Comparison of ENCODE assay signal across 16 cellular contexts in the genomic region with DNA sequence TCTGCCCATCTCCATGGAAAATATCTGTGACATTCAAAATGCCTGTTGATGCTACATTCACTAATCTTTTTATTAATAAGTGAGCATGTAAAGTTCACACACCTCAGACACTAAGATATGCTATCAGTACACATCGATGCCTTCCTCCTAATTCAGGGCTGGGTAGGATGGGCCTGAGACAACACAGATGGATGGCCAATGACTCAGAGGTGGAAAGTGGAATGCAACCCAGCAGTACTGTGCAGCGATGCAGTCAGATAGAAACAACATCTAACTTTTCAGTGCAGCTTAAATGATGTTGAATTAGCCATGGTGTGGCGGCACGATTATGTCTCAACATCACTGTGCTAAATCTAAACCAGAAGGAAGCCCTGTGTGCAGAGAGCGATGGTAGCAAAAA.
"Had no signal": no experiment of that assay in that cellular context is flagged by ENCODE, and none has a peak within 500 bp of the region (broad histone marks: within the 10 kb centered on the region; RNA-seq: fewer than 3 reads in every experiment).

No MANE protein-coding gene starts in this region.

- DNase-seq: activated CD4-positive, alpha-beta T cell treated with anti-CD3 and anti-CD28 coated beads for 48 hours; activated CD8-positive, alpha-beta memory T cell treated with anti-CD3 and anti-CD28 coated beads, Interleukin-2, amount 50 U/mL, for 48 hours; activated CD8-positive, alpha-beta T cell treated with anti-CD3 and anti-CD28 coated beads, Interleukin-2, amount 10 ng/mL, durations not matched to agents 7 days and 5 days; activated naive CD4-positive, alpha-beta T cell; effector CD8-positive, alpha-beta T cell; hippocampal formation; left lung; occipital lobe; psoas muscle; sigmoid colon; stimulated activated CD4-positive, alpha-beta T cell treated with anti-CD3 and anti-CD28 coated beads, Interleukin-12 subunit alpha, Interleukin-12 subunit beta, amount 100 ng/mL, for 4 hours; stimulated activated CD4-positive, alpha-beta T cell treated with anti-CD3 and anti-CD28 coated beads, Interleukin-4, amount 100 ng/mL, for 1 hour; stimulated activated CD8-positive, alpha-beta memory T cell treated with anti-CD3 and anti-CD28 coated beads, Interleukin-4, amount 100 ng/mL, for 48 hours; upper lobe of right lung had no signal

- ATAC-seq: activated CD8-positive, alpha-beta T cell treated with anti-CD3 and anti-CD28 coated beads, Interleukin-2, amount 10 ng/mL, durations not matched to agents 7 days and 5 days; left lung; natural killer cell treated with Interleukin-12 subunit alpha and Interleukin-12 subunit beta and Interleukin-15 and Interleukin-18, amount 100 ng/mL, for 72 hours; psoas muscle; upper lobe of right lung; WTC11 had no signal
